In genomic region chr16:54690710-54691109, GRCh38 we compare ENCODE assay signal across 27 cellular contexts.
"Had no signal": no experiment of that assay in that cellular context is flagged by ENCODE, and none has a peak within 500 bp of the region (broad histone marks: within the 10 kb centered on the region; RNA-seq: fewer than 3 reads in every experiment).

No MANE protein-coding gene starts in this region.

- H3K27ac Mint-ChIP-seq: activated CD4-positive, alpha-beta T cell treated with anti-CD3 and anti-CD28 coated beads for 36 hours; activated CD4-positive, alpha-beta T cell treated with anti-CD3 and anti-CD28 coated beads, Interleukin-2, amount 10 ng/mL, durations not matched to agents 7 days and 5 days; activated CD8-positive, alpha-beta T cell treated with anti-CD3 and anti-CD28 coated beads, Interleukin-2, amount 10 ng/mL, durations not matched to agents 7 days and 5 days; activated naive CD4-positive, alpha-beta T cell treated with anti-CD3 and anti-CD28 coated beads, Interleukin-2, amount 10 ng/mL, durations not matched to agents 7 days and 5 days; activated naive CD8-positive, alpha-beta T cell; activated naive CD8-positive, alpha-beta T cell treated with anti-CD3 and anti-CD28 coated beads, Interleukin-2, amount 50 U/mL, for 24 hours; activated T-helper 1 cell treated with anti-CD3 and anti-CD28 coated beads, Interleukin-12 subunit alpha, Interleukin-12 subunit beta, Interleukin-2, Interleukin-4 antibody, amounts not matched to agents 30 ng/mL and 10 ng/mL and 1 ng/mL, durations not matched to agents 14 hours and 24 hours and 36 hours; brain had no signal

- H3K4me3 Mint-ChIP-seq: activated CD4-positive, alpha-beta T cell treated with anti-CD3 and anti-CD28 coated beads for 36 hours; activated CD4-positive, alpha-beta T cell treated with anti-CD3 and anti-CD28 coated beads, Interleukin-2, amount 10 ng/mL, durations not matched to agents 7 days and 5 days; activated CD8-positive, alpha-beta T cell treated with anti-CD3 and anti-CD28 coated beads, Interleukin-2, amount 10 ng/mL, durations not matched to agents 7 days and 5 days; activated naive CD4-positive, alpha-beta T cell treated with anti-CD3 and anti-CD28 coated beads, Interleukin-2, amount 10 ng/mL, durations not matched to agents 7 days and 5 days; activated naive CD8-positive, alpha-beta T cell; activated naive CD8-positive, alpha-beta T cell treated with anti-CD3 and anti-CD28 coated beads, Interleukin-2, amount 50 U/mL, for 24 hours; activated T-cell treated with anti-CD3 and anti-CD28 coated beads, Interleukin-2, amount 50 U/mL, for 4 hours; activated T-helper 1 cell treated with anti-CD3 and anti-CD28 coated beads, Interleukin-12 subunit alpha, Interleukin-12 subunit beta, Interleukin-2, Interleukin-4 antibody, amounts not matched to agents 30 ng/mL and 10 ng/mL and 1 ng/mL, durations not matched to agents 14 hours and 24 hours and 36 hours; brain had no signal

- H3K27me3 Mint-ChIP-seq: activated CD4-positive, alpha-beta T cell treated with anti-CD3 and anti-CD28 coated beads, Interleukin-2, amount 10 ng/mL, durations not matched to agents 7 days and 5 days; activated naive CD4-positive, alpha-beta T cell treated with anti-CD3 and anti-CD28 coated beads, Interleukin-2, amount 10 ng/mL, durations not matched to agents 7 days and 5 days had no signal

- H3K9me3 Mint-ChIP-seq: activated naive CD4-positive, alpha-beta T cell treated with anti-CD3 and anti-CD28 coated beads, Interleukin-2, amount 10 ng/mL, durations not matched to agents 7 days and 5 days; activated T-cell treated with anti-CD3 and anti-CD28 coated beads, Interleukin-2, amount 50 U/mL, for 4 hours; activated T-helper 1 cell treated with anti-CD3 and anti-CD28 coated beads, Interleukin-12 subunit alpha, Interleukin-12 subunit beta, Interleukin-2, Interleukin-4 antibody, amounts not matched to agents 30 ng/mL and 10 ng/mL and 1 ng/mL, durations not matched to agents 14 hours and 24 hours and 36 hours had no signal

- H3K36me3 Mint-ChIP-seq: activated naive CD4-positive, alpha-beta T cell treated with anti-CD3 and anti-CD28 coated beads, Interleukin-2, amount 10 ng/mL, durations not matched to agents 7 days and 5 days; activated naive CD8-positive, alpha-beta T cell; brain had no signal

- H3K4me1 Mint-ChIP-seq: activated CD4-positive, alpha-beta T cell treated with anti-CD3 and anti-CD28 coated beads for 36 hours; activated CD4-positive, alpha-beta T cell treated with anti-CD3 and anti-CD28 coated beads, Interleukin-2, amount 10 ng/mL, durations not matched to agents 7 days and 5 days; activated naive CD4-positive, alpha-beta T cell treated with anti-CD3 and anti-CD28 coated beads, Interleukin-2, amount 10 ng/mL, durations not matched to agents 7 days and 5 days; activated naive CD8-positive, alpha-beta T cell treated with anti-CD3 and anti-CD28 coated beads, Interleukin-2, amount 50 U/mL, for 24 hours had no signal

- H3K4me3 ChIP-seq: K562, PC-9 had no signal

- DNase-seq: activated CD4-positive, alpha-beta T cell treated with anti-CD3 and anti-CD28 coated beads for 36 hours; activated CD4-positive, alpha-beta T cell treated with anti-CD3 and anti-CD28 coated beads, Interleukin-2, amount 10 ng/mL, durations not matched to agents 7 days and 5 days; activated CD4-positive, alpha-beta T cell treated with anti-CD3 and anti-CD28 coated beads, Interleukin-2, amount 50 U/mL, for 48 hours; activated CD8-positive, alpha-beta T cell treated with anti-CD3 and anti-CD28 coated beads, Interleukin-2, amount 10 ng/mL, durations not matched to agents 7 days and 5 days; activated gamma-delta T cell treated with Interleukin-2 at 50 U/mL for 16 hours; activated naive CD4-positive, alpha-beta T cell treated with anti-CD3 and anti-CD28 coated beads, Interleukin-2, amount 10 ng/mL, durations not matched to agents 7 days and 5 days; activated naive CD8-positive, alpha-beta T cell treated with anti-CD3 and anti-CD28 coated beads, Interleukin-2, amount 50 U/mL, for 24 hours; activated T-cell treated with anti-CD3 and anti-CD28 coated beads for 4 hours; activated T-cell treated with anti-CD3 and anti-CD28 coated beads, Interleukin-2, amount 50 U/mL, for 4 hours; anterior cingulate cortex; caudate nucleus; NCI-H1048; NCI-H1436 treated with DMSO at 0.1 percent for 48 hours; NCI-H1694 treated with DMSO at 0.1 percent for 48 hours; NCI-H2029; NCI-H345; NCI-H524 treated with DMSO at 0.1 percent for 48 hours; NCI-H748 treated with DMSO at 0.1 percent for 48 hours; NK-92 treated with Interleukin-12 subunit alpha and Interleukin-12 subunit beta, amount 100 ng/mL, for 24 hours; PC-9; SW 1271; T-helper 1 cell; T1000 had no signal
